12 cellular contexts compared by ENCODE assay signal in genomic region chrX:119694601-119695534, GRCh38. TPM values are rescaled to one million over a fixed set of nuclear protein-coding genes. Genes with fewer than 3 reads are reported as not detected.
DNase-seq lines count a peak whose midpoint lies in the region; ATAC-seq and TF ChIP-seq lines count a peak whose summit lies in the region.
"Had no signal": no experiment of that assay in that cellular context is flagged by ENCODE, and none has a peak within 500 bp of the region (broad histone marks: within the 10 kb centered on the region; RNA-seq: fewer than 3 reads in every experiment).

No MANE protein-coding gene starts in this region.

- POLR2A ChIA-PET in T-cell (lab: Charles Lee): no interaction called here

- peaks cover 4% of the 10 kb centered on the region for H3K79me1 ChIP-seq in mesenchymal stem cell (replicated peaks; ENCODE audit: low read length, poor library complexity, severe bottlenecking)

- H2AFZ ChIP-seq in mesenchymal stem cell (ENCODE audit: low read depth, low read length): peak overlapping the region; percentile 11

- peak overlapping the region in 2 of 3 donors; percentile 1 to 93 for H3K4me3 Mint-ChIP-seq in T-cell

- H3K27ac ChIP-seq in BLaER1 treated with 17β-estradiol and CSF1 and Interleukin-3, amounts not matched to agents 10 nM and 100 nM: peak overlapping the region in 6 of 11 experiments; percentile 73 to 89 (median 80); a peak in 4 of 22 replicates
- H3K27ac ChIP-seq in mesenchymal stem cell (ENCODE audit: low read length, poor library complexity, severe bottlenecking): no peak overlapping the region
- H3K27ac ChIP-seq: skin epidermis had no signal

- H3K36me3 Mint-ChIP-seq in T-cell: no peaks in the 10 kb centered on the region
- H3K36me3 Mint-ChIP-seq: brain had no signal

- peaks cover 18 to 51% (median 41%) of the 10 kb centered on the region in 10 experiments; a peak in 19 of 20 replicates for H3K4me1 ChIP-seq in BLaER1 treated with 17β-estradiol and CSF1 and Interleukin-3, amounts not matched to agents 10 nM and 100 nM
- H3K4me1 ChIP-seq in mesenchymal stem cell (ENCODE audit: control insufficient read depth, insufficient read depth, low read depth, low read length): peaks cover 9% of the 10 kb centered on the region

- no peaks in the 10 kb centered on the region for H3K27me3 Mint-ChIP-seq in T-cell

- H4K8ac ChIP-seq in mesenchymal stem cell (ENCODE audit: low read length): peak overlapping the region; percentile 30

- H3K14ac ChIP-seq in mesenchymal stem cell (ENCODE audit: low read length in 2 of 2): no peak overlapping the region

- no peak overlapping the region for H3K4ac ChIP-seq in mesenchymal stem cell (ENCODE audit: low read depth in 1 of 2, low read length in 2 of 2)

- peak overlapping the region in 6 of 11 experiments; percentile 80 to 85 (median 82); a peak in 8 of 22 replicates for H3K9ac ChIP-seq in BLaER1 treated with 17β-estradiol and CSF1 and Interleukin-3, amounts not matched to agents 10 nM and 100 nM
- no peak overlapping the region for H3K9ac ChIP-seq in mesenchymal stem cell (ENCODE audit: low read length)

- no peak overlapping the region for H2BK15ac ChIP-seq in mesenchymal stem cell (ENCODE audit: low read depth, poor library complexity, severe bottlenecking)

- peak overlapping the region in 7 of 10 experiments; percentile 64 to 83 (median 73); a peak in 9 of 20 replicates for H3K4me3 ChIP-seq in BLaER1 treated with 17β-estradiol and CSF1 and Interleukin-3, amounts not matched to agents 10 nM and 100 nM
- H3K4me3 ChIP-seq in GM12875 (ENCODE audit: low read depth, low read length): peak overlapping the region; percentile 82
- H3K4me3 ChIP-seq in mesenchymal stem cell (ENCODE audit: insufficient read depth in 1 of 2, low read depth in 1 of 2, low read length in 2 of 2): no peak overlapping the region
- H3K4me3 ChIP-seq in MG63: no peak overlapping the region
- H3K4me3 ChIP-seq: lung had no signal

- no peaks in the 10 kb centered on the region for H3K36me3 ChIP-seq in BLaER1 treated with 17β-estradiol and CSF1 and Interleukin-3, amounts not matched to agents 10 nM and 100 nM
- H3K36me3 ChIP-seq in mesenchymal stem cell (ENCODE audit: control insufficient read depth in 1 of 2, insufficient read depth in 2 of 2, low read depth in 1 of 2, low read length in 2 of 2) (no peaks in the 10 kb centered on the region), MG63 (no peaks in the 10 kb centered on the region)

- H2BK120ac ChIP-seq in mesenchymal stem cell (ENCODE audit: low read depth, low read length): no peak overlapping the region

- DNase-seq in T-cell (no peak), mesenchymal stem cell (peak; percentile 35), NCI-H1417 treated with DMSO at 0.1 percent for 48 hours (lab: John Stamatoyannopoulos, UW) (no peak), MG63 (no peak), EL (no peak)
- DNase-seq: NCI-H2227 treated with DMSO at 0.1 percent for 48 hours had no signal

- H2AK5ac ChIP-seq in mesenchymal stem cell (ENCODE audit: low read length, severe bottlenecking): no peak overlapping the region

- TF ChIP-seq CTCF in GM12875 (IDR thresholded peaks at IDR 0.05; ENCODE audit: borderline replicate concordance, insufficient read depth, low read depth, low read length): no peak

- H3K4me2 ChIP-seq in BLaER1 treated with 17β-estradiol and CSF1 and Interleukin-3, amounts not matched to agents 10 nM and 100 nM: peak overlapping the region; percentile 67 to 86 (median 84)
- no peak overlapping the region for H3K4me2 ChIP-seq in mesenchymal stem cell (ENCODE audit: low read length, poor library complexity, severe bottlenecking)

- no peak overlapping the region for H2BK12ac ChIP-seq in mesenchymal stem cell (ENCODE audit: low read length in 2 of 2)

- H2BK5ac ChIP-seq in mesenchymal stem cell (ENCODE audit: low read depth, low read length, poor library complexity, severe bottlenecking): no peak overlapping the region

- 49% methylated on average over 36 of the region's 39 CpGs for WGBS in mesenchymal stem cell

- H3K23ac ChIP-seq in mesenchymal stem cell (ENCODE audit: low read length in 2 of 2): no peak overlapping the region

- peaks cover 0 to 13% (median 0%) of the 10 kb centered on the region in 11 experiments; a peak in 2 of 22 replicates for H3K9me3 ChIP-seq in BLaER1 treated with 17β-estradiol and CSF1 and Interleukin-3, amounts not matched to agents 10 nM and 100 nM (replicated peaks in 1 of 11)
- H3K9me3 ChIP-seq in mesenchymal stem cell (ENCODE audit: control insufficient read depth, low read length): no peaks in the 10 kb centered on the region
- H3K9me3 ChIP-seq in MG63: no peaks in the 10 kb centered on the region

- H3K27ac Mint-ChIP-seq in T-cell: peak overlapping the region in 1 of 2 donors; percentile 49

- CTCF ChIA-PET in T-cell (lab: Charles Lee): interaction anchor here (0.6 to 1.0 kb wide), 3 partner anchors 11 to 43 kb away, joined by 3 to 13 read pairs (median 5); no protein-coding TSS in a partner anchor

- peaks cover 25 to 36% (median 26%) of the 10 kb centered on the region in 3 donors for H3K4me1 Mint-ChIP-seq in T-cell

- H3K27me3 ChIP-seq in BLaER1 treated with 17β-estradiol and CSF1 and Interleukin-3, amounts not matched to agents 10 nM and 100 nM: no peaks in the 10 kb centered on the region
- H3K27me3 ChIP-seq in mesenchymal stem cell (ENCODE audit: control insufficient read depth in 1 of 2, insufficient read depth in 1 of 2, low read length in 2 of 2) (peaks cover 0 to 13% of the 10 kb centered on the region in 2 experiments), MG63 (no peaks in the 10 kb centered on the region)

- H3K9me3 Mint-ChIP-seq in T-cell: no peaks in the 10 kb centered on the region

- no peak for ATAC-seq in T-cell (replicated peaks in 1 of 4)
- no peak for ATAC-seq in HG03025 (IDR thresholded peaks at IDR 0.05; ENCODE audit: low FRiP score, unreplicated experiment)

- peak overlapping the region in 1 of 2 experiments; percentile 57 for H3K18ac ChIP-seq in mesenchymal stem cell (ENCODE audit: low read depth in 1 of 2, low read length in 2 of 2)

- H4K91ac ChIP-seq in mesenchymal stem cell (ENCODE audit: low read length): no peak overlapping the region

- peaks cover 0 to 11% (median 0%) of the 10 kb centered on the region in 11 experiments; a peak in 3 of 22 replicates for H4K20me1 ChIP-seq in BLaER1 treated with 17β-estradiol and CSF1 and Interleukin-3, amounts not matched to agents 10 nM and 100 nM

RNA-seq across cellular contexts. Expression of gene SEPTIN6, which starts 1.9 kb away (rescaled TPM):
- 100 to 1,000 TPM; 171 to 269 (median 206) TPM for total RNA-seq in T-cell
- polyA plus RNA-seq in mesenchymal stem cell (2013, experiment 1 of 2): 63.7 TPM
- polyA plus RNA-seq in mesenchymal stem cell (2013, experiment 2 of 2): 65.3 TPM
- total RNA-seq in MG63 (2014; rRNA removed; shearing (Covaris generic); ENCODE audit: low replicate concordance): 1.4 and 5.7 TPM in 2 replicates

Comparison
In these comparisons a context has a peak if more than half of its experiments do, and no peak if none do; other contexts are left out.
1. H3K4me3 ChIP-seq: peak in BLaER1 treated with 17β-estradiol and CSF1 and Interleukin-3, amounts not matched to agents 10 nM and 100 nM (7 of 10) and GM12875 (single experiment); none in mesenchymal stem cell (0 of 2) and MG63 (single experiment).
2. RNA of gene SEPTIN6, which starts 1.9 kb away (total RNA-seq): 171 to 269 TPM in T-cell; 1.4 to 5.7 TPM in MG63; every median in the first group is over 10 times any median in the second.